1 cellular context compared by ENCODE assay signal in the genomic region with DNA sequence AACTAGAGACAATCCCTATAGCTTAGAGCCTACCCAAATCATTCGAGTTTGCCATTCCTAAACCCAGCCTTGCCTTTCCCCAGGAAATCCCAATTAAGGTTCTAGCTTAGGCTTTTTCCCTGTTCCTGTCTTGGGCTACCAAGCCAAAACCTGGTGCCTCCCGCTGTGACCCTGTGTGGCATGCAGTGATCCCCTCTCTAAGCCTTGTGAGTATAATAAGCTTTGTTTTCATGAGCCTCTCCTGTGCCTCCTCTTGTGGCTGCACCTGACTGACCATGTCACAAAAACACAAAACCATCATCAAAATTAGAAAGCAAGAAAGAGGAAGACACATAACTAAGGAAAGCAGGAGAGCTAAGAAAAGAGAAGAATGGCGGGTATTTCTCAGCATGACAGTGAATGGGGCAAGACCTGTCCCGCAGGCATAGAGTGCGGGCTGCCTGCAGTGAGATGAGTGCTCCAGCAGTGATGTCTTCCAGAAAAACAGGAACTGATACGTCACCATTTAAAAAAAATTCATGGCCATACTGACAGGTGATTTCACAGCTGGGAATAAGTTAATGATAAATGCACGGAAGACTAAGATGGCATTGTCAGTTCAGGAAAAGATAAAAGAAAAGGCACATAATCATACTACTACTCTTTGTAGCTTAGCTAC.
TF ChIP-seq lines count a peak whose summit lies in the region.

No MANE protein-coding gene starts in this region.

TF ChIP-seq in HepG2, 621 proteins besides CTCF, POLR2A, EP300 and RAD21:
- TF ChIP-seq CREB1 (IDR thresholded peaks at IDR 0.05), result peak; percentile 72
- no peak for TF ChIP-seq CREB1 (CRISPR knock-in tag; IDR thresholded peaks at IDR 0.05)
- TF ChIP-seq NFIC (IDR thresholded peaks at IDR 0.05; ENCODE audit: low read length), result no peak
TF ChIP-seq in HepG2: peak in this region for 1.
